In genomic region chr17:82592751-82593589, GRCh38 we compare ENCODE assay signal across 8 cellular contexts. TPM values are rescaled to one million over a fixed set of nuclear protein-coding genes. Genes with fewer than 3 reads are reported as not detected.
A peak's percentile ranks its signal among the peaks of the same experiment; 100 is the strongest.
DNase-seq lines count a peak whose midpoint lies in the region; ATAC-seq, FAIRE-seq and TF ChIP-seq lines count a peak whose summit lies in the region.

No MANE protein-coding gene starts in this region.

- no peak for TF ChIP-seq CTCF in lung (IDR thresholded peaks at IDR 0.05; ENCODE audit: control extremely low read depth, extremely low read depth)

- H3K4me3 ChIP-seq in lung: peak overlapping the region; percentile 50

- 8 to 11% methylated on average over 30 of the region's 30 CpGs for WGBS in lung, 2 donors

- no peak for ATAC-seq in lung (ENCODE audit: insufficient read depth, low FRiP score)
- ATAC-seq in GM18517 (IDR thresholded peaks at IDR 0.05; ENCODE audit: unreplicated experiment): no peak

- peaks cover 0 to 20% of the 10 kb centered on the region in 2 donors for H3K4me1 ChIP-seq in lung (ENCODE audit: control insufficient read depth in 2 of 2, insufficient read depth in 2 of 2, low read length in 2 of 2)

- H3K9me3 ChIP-seq in lung (ENCODE audit: control insufficient read depth in 2 of 2, insufficient read depth in 1 of 2, low read length in 1 of 2): no peaks in the 10 kb centered on the region

- FAIRE-seq in GM18507 (lab: Jason Lieb, UNC): peak; percentile 78

- DNase-seq in GM18507 (ENCODE audit: extremely low spot score, insufficient read length, low read depth) (no peak), NCI-H510A treated with DMSO at 0.1 percent for 48 hours (lab: John Stamatoyannopoulos, UW) (peak; percentile 83), lung (ENCODE audit: low spot score) (peak; percentile 72), DMS114 treated with DMSO at 0.1 percent for 48 hours (lab: John Stamatoyannopoulos, UW; ENCODE audit: unreplicated experiment) (no peak)
- peak; percentile 45 to 52 for DNase-seq in activated CD4-positive, alpha-beta T cell treated with anti-CD3 and anti-CD28 coated beads, Interleukin-2, amount 50 U/mL, for 48 hours
- DNase-seq in effector CD4-positive, alpha-beta T cell: peak; percentile 55
- peak in 2 of 3 donors; percentile 14 to 24 for DNase-seq in stimulated activated CD4-positive, alpha-beta T cell treated with anti-CD3 and anti-CD28 coated beads, TNF-alpha, amount 100 ng/mL, for 1 hour (ENCODE audit: low read depth in 3 of 3, low spot score in 1 of 3)

- H3K36me3 ChIP-seq in lung (ENCODE audit: control insufficient read depth in 2 of 2, insufficient read depth in 2 of 2, low read length in 2 of 2): peaks cover 0 to 29% of the 10 kb centered on the region in 2 donors

- peak overlapping the region; percentile 65 to 94 for H3K27ac ChIP-seq in lung (ENCODE audit: low read depth in 1 of 2, low read length in 1 of 2)

- no peaks in the 10 kb centered on the region for H3K27me3 ChIP-seq in lung (ENCODE audit: control insufficient read depth, insufficient read depth)

RNA-seq across cellular contexts. Expression of gene WDR45B, which starts 55.3 kb away (rescaled TPM):
- total RNA-seq in lung: 10 to 100 TPM; 63.2 to 92.8 TPM
- polyA plus RNA-seq in lung: 10 to 100 TPM; 39.6 to 66.7 TPM

Comparison
In these comparisons a context has a peak if more than half of its experiments do, and no peak if none do; other contexts are left out.
1. DNase-seq: peak in NCI-H510A treated with DMSO at 0.1 percent for 48 hours (single experiment), activated CD4-positive, alpha-beta T cell treated with anti-CD3 and anti-CD28 coated beads, Interleukin-2, amount 50 U/mL, for 48 hours (2 of 2), effector CD4-positive, alpha-beta T cell (single experiment), lung (single experiment) and stimulated activated CD4-positive, alpha-beta T cell treated with anti-CD3 and anti-CD28 coated beads, TNF-alpha, amount 100 ng/mL, for 1 hour (2 of 3); none in GM18507 (single experiment) and DMS114 treated with DMSO at 0.1 percent for 48 hours (single experiment).